ENCODE assay signal across 8 cellular contexts in genomic region chr16:30896890-30897730, GRCh38. TPM values are rescaled to one million over a fixed set of nuclear protein-coding genes. Genes with fewer than 3 reads are reported as not detected.
DNase-seq lines count a peak whose midpoint lies in the region; ATAC-seq, FAIRE-seq and TF ChIP-seq lines count a peak whose summit lies in the region.

No MANE protein-coding gene starts in this region.

- peak overlapping the region; percentile 69 to 86 for H3K4me2 ChIP-seq in H1 (ENCODE audit: insufficient read depth in 1 of 2, low read depth in 2 of 2, low read length in 2 of 2)
- H3K4me2 ChIP-seq in mesenchymal stem cell (ENCODE audit: low read length, poor library complexity, severe bottlenecking): peak overlapping the region; percentile 67

- H3K79me1 ChIP-seq in H1 (ENCODE audit: low read depth, low read length) (no peaks in the 10 kb centered on the region), mesenchymal stem cell (replicated peaks; ENCODE audit: low read length, poor library complexity, severe bottlenecking) (peaks cover 16% of the 10 kb centered on the region)

- POLR2A ChIA-PET in H1 (lab: Charles Lee; ENCODE audit: partially characterized antibody): interaction anchor here (0.9 to 2.1 kb wide), 11 partner anchors 13 to 123 kb away, joined by 3 to 15 read pairs (median 4); partner anchors contain the start of genes FBXL19 and ORAI3

- no peaks in the 10 kb centered on the region for H3K9me3 ChIP-seq in H1 (ENCODE audit: insufficient read depth in 2 of 2, low read depth in 1 of 2, low read length in 1 of 2)
- no peaks in the 10 kb centered on the region for H3K9me3 ChIP-seq in mesenchymal stem cell (ENCODE audit: control insufficient read depth, low read length)

- H2BK12ac ChIP-seq in H1 (ENCODE audit: low read depth, low read length) (no peak overlapping the region), mesenchymal stem cell (ENCODE audit: low read length in 2 of 2) (peak overlapping the region in 1 of 2 experiments; percentile 81)

- peaks cover 19% of the 10 kb centered on the region for H3K23me2 ChIP-seq in H1 (ENCODE audit: low read depth, low read length)

- H3K27me3 ChIP-seq in H1 (replicated peaks in 1 of 4; ENCODE audit: control insufficient read depth in 3 of 4, extremely low read depth in 1 of 4, insufficient read depth in 3 of 4, low read length in 3 of 4): peaks cover 0 to 27% (median 10%) of the 10 kb centered on the region in 4 experiments; a peak in 5 of 7 replicates
- no peaks in the 10 kb centered on the region for H3K27me3 ChIP-seq in mesenchymal stem cell (ENCODE audit: control insufficient read depth in 1 of 2, insufficient read depth in 1 of 2, low read length in 2 of 2)

- DNase-seq in Caki2 (ENCODE audit: low read depth) (peak; percentile 92), NCI-H82 (lab: John Stamatoyannopoulos, UW) (peak; percentile 90), H1 (ENCODE audit: low read depth in 1 of 2, low spot score in 2 of 2) (peak in 1 of 2 experiments; percentile 86), mesenchymal stem cell (peak; percentile 96)
- DNase-seq in activated CD8-positive, alpha-beta memory T cell treated with anti-CD3 and anti-CD28 coated beads, Interleukin-2, amount 50 U/mL, for 4 hours: peak; percentile 76
- peak; percentile 56 for DNase-seq in stimulated activated CD8-positive, alpha-beta memory T cell treated with anti-CD3 and anti-CD28 coated beads, Interleukin-12 subunit alpha, Interleukin-12 subunit beta, amount 100 ng/mL, for 1 hour (ENCODE audit: low read depth)

- no peak overlapping the region for H4K5ac ChIP-seq in H1 (ENCODE audit: insufficient read length, low read depth, low read length)

- H2BK15ac ChIP-seq in H1 (ENCODE audit: low read length) (no peak overlapping the region), mesenchymal stem cell (ENCODE audit: low read depth, poor library complexity, severe bottlenecking) (peak overlapping the region; percentile 60)

- H2BK120ac ChIP-seq in H1 (replicated peaks; ENCODE audit: low read depth, low read length) (no peak overlapping the region), mesenchymal stem cell (ENCODE audit: low read depth, low read length) (peak overlapping the region; percentile 80)

- peak overlapping the region; percentile 76; the same call in 1 of the 2 replicates for H2AK5ac ChIP-seq in H1 (ENCODE audit: low read depth, low read length)
- peak overlapping the region; percentile 58 for H2AK5ac ChIP-seq in mesenchymal stem cell (ENCODE audit: low read length, severe bottlenecking)

- peak overlapping the region; percentile 53 to 79 (median 68) for H3K4me3 ChIP-seq in H1 (ENCODE audit: extremely low read depth in 1 of 4, insufficient read depth in 2 of 4, low read depth in 3 of 4, low read length in 4 of 4)
- peak overlapping the region; percentile 58 to 84 for H3K4me3 ChIP-seq in mesenchymal stem cell (ENCODE audit: insufficient read depth in 1 of 2, low read depth in 1 of 2, low read length in 2 of 2)

- H2AFZ ChIP-seq in H1 (ENCODE audit: low read length) (0 out of 2 replicates have a peak overlapping the region, but pooled peaks have one; percentile 13), mesenchymal stem cell (ENCODE audit: low read depth, low read length) (peak overlapping the region; percentile 43)

- H3K23ac ChIP-seq in H1 (ENCODE audit: insufficient read length) (no peak overlapping the region), mesenchymal stem cell (ENCODE audit: low read length in 2 of 2) (peak overlapping the region in 1 of 2 experiments; percentile 15)

- no peak for TF ChIP-seq EP300 in H1 (IDR thresholded peaks at IDR 0.05; ENCODE audit: borderline replicate concordance in 1 of 2, low read depth in 2 of 2, low read length in 2 of 2)

- H4K91ac ChIP-seq in H1 (replicated peaks; ENCODE audit: insufficient read length, low read length): no peak overlapping the region
- peak overlapping the region; percentile 60 for H4K91ac ChIP-seq in mesenchymal stem cell (ENCODE audit: low read length)

- no peak for TF ChIP-seq RAD21 in H1 (IDR thresholded peaks at IDR 0.05 in 1 of 2, conservative IDR thresholded peaks at IDR 0.05 in 1 of 2; ENCODE audit: low read depth in 2 of 2, low read length in 2 of 2)

- H3K9ac ChIP-seq in H1 (replicated peaks in 1 of 4; ENCODE audit: extremely low read depth in 1 of 4, low read depth in 3 of 4, low read length in 3 of 4) (peak overlapping the region in 3 of 4 experiments; percentile 5 to 55 (median 34); a peak in 4 of 7 replicates), mesenchymal stem cell (ENCODE audit: low read length) (peak overlapping the region; percentile 96)

- H3K36me3 ChIP-seq in H1 (ENCODE audit: control insufficient read depth in 2 of 4, insufficient read depth in 4 of 4, low read length in 3 of 4) (no peaks in the 10 kb centered on the region), mesenchymal stem cell (ENCODE audit: control insufficient read depth in 1 of 2, insufficient read depth in 2 of 2, low read depth in 1 of 2, low read length in 2 of 2) (peaks cover 8 to 11% of the 10 kb centered on the region in 2 experiments)

- no peak overlapping the region for H3K4ac ChIP-seq in H1 (replicated peaks; ENCODE audit: insufficient read length, low read depth, low read length)
- H3K4ac ChIP-seq in mesenchymal stem cell (ENCODE audit: low read depth in 1 of 2, low read length in 2 of 2): peak overlapping the region; percentile 62 to 94

- WGBS in H1 (ENCODE audit: extremely low coverage in 1 of 2, insufficient coverage in 1 of 2, insufficient read length in 1 of 2, insufficient replicate concordance in 2 of 2, low coverage in 1 of 2, low lambda C conversion rate in 2 of 2, missing lambda C conversion rate in 1 of 2), 2 experiments: 40% methylated on average over 15 of the region's 31 CpGs; no CpG with 5 or more reads in 1 of the 2 experiments
- WGBS in mesenchymal stem cell: 20% methylated on average over 31 of the region's 31 CpGs

- H3K14ac ChIP-seq in H1 (ENCODE audit: insufficient read length) (no peak overlapping the region), mesenchymal stem cell (ENCODE audit: low read length in 2 of 2) (peak overlapping the region in 1 of 2 experiments; percentile 93)

- H2BK5ac ChIP-seq in H1 (ENCODE audit: low read depth, low read length) (peak overlapping the region; percentile 91; the same call in 1 of the 2 replicates), mesenchymal stem cell (ENCODE audit: low read depth, low read length, poor library complexity, severe bottlenecking) (peak overlapping the region; percentile 99)

- H3K79me2 ChIP-seq in H1 (ENCODE audit: control insufficient read depth in 1 of 2, insufficient read depth in 2 of 2, low read length in 2 of 2): no peaks in the 10 kb centered on the region

- CTCF ChIA-PET in H1 (lab: Charles Lee; ENCODE audit: partially characterized antibody): interaction anchor here (0.8 to 4.1 kb wide), 3 partner anchors 52 to 86 kb away, joined by 3 to 25 read pairs (median 3); no protein-coding TSS in a partner anchor

- peaks cover 0 to 4% of the 10 kb centered on the region in 2 experiments for H4K20me1 ChIP-seq in H1 (replicated peaks in 1 of 2; ENCODE audit: control insufficient read depth in 1 of 2, insufficient read depth in 2 of 2, low read length in 2 of 2)

- peaks cover 7 to 15% (median 13%) of the 10 kb centered on the region in 4 experiments for H3K4me1 ChIP-seq in H1 (replicated peaks in 1 of 4; ENCODE audit: control insufficient read depth in 3 of 4, insufficient read depth in 4 of 4, low read length in 3 of 4)
- peaks cover 29% of the 10 kb centered on the region for H3K4me1 ChIP-seq in mesenchymal stem cell (ENCODE audit: control insufficient read depth, insufficient read depth, low read depth, low read length)

- TF ChIP-seq CTCF in H1 (IDR thresholded peaks at IDR 0.05; ENCODE audit: control extremely low read depth in 1 of 3, insufficient read depth in 1 of 3, low read depth in 1 of 3, low read length in 3 of 3): no peak

- no peak for TF ChIP-seq POLR2A in H1 (IDR thresholded peaks at IDR 0.05; ENCODE audit: control extremely low read depth in 1 of 2, low read depth in 2 of 2, low read length in 2 of 2)

- FAIRE-seq in H1 (lab: Jason Lieb, UNC): no peak

- in situ Hi-C loops in Caki2 (cut with HindIII; ENCODE audit: low pct_unique_long_range_greater_than_20kb, low sequenced_read_pairs): no loop called here

- H3K18ac ChIP-seq in H1 (ENCODE audit: extremely low read depth, low read length) (peak overlapping the region; percentile 34; the same call in 1 of the 2 replicates), mesenchymal stem cell (ENCODE audit: low read depth in 1 of 2, low read length in 2 of 2) (peak overlapping the region; percentile 65 to 94)

- peak overlapping the region; percentile 64; the same call in 1 of the 2 replicates for H3K27ac ChIP-seq in H1 (ENCODE audit: low read depth, low read length)
- peak overlapping the region; percentile 97 for H3K27ac ChIP-seq in mesenchymal stem cell (ENCODE audit: low read length, poor library complexity, severe bottlenecking)

- H2BK20ac ChIP-seq in H1 (ENCODE audit: low read length): peak overlapping the region; percentile 48; the same call in 1 of the 2 replicates

- no peak overlapping the region for H3K56ac ChIP-seq in H1 (replicated peaks; ENCODE audit: insufficient read length, low read depth, low read length)

- no peak overlapping the region for H4K8ac ChIP-seq in H1 (ENCODE audit: extremely low read depth, insufficient read depth, low read length)
- H4K8ac ChIP-seq in mesenchymal stem cell (ENCODE audit: low read length): peak overlapping the region; percentile 85

- ATAC-seq in HG02642 (IDR thresholded peaks at IDR 0.05; ENCODE audit: poor library complexity, unreplicated experiment) (peak; percentile 41), GM19455 (IDR thresholded peaks at IDR 0.05; ENCODE audit: unreplicated experiment) (no peak)

RNA-seq across cellular contexts. Expression of gene CTF1, which starts 0.7 kb away (rescaled TPM):
- total RNA-seq in Caki2 (2014; rRNA removed; shearing (Covaris generic); ENCODE audit: low replicate concordance): 0.84 and 2.9 TPM in 2 replicates
- total RNA-seq in H1 (2021; fragmentation: NEBNext Ultra II Directional; extraction: Animal tissue kit (Norgen Biotek cat#: 25700)): 0.77 and 0.97 TPM in 2 replicates
- polyA plus RNA-seq in H1 (2011; rRNA removed): 3.4 and 5.0 TPM in 2 replicates
- polyA plus RNA-seq in H1 (2011; cell fraction: cytosol; rRNA removed): 1.3 TPM
- polyA plus RNA-seq in H1 (2011; cell fraction: nucleus; rRNA removed): 3.2 TPM
- 0.50 to 1.1 TPM (median 1.00 TPM) in 4 replicates for polyA plus RNA-seq in H1 (2012, experiment 1 of 2)
- polyA plus RNA-seq in H1 (2012, experiment 2 of 2): 1.0 TPM
- 1.3 TPM for polyA plus RNA-seq in H1 (2013, experiment 1 of 2)
- polyA plus RNA-seq in H1 (2013, experiment 2 of 2): 1.6 TPM
- 0.71 and 1.3 TPM in 2 replicates for polyA minus RNA-seq in H1 (2011; rRNA and poly(A)+ RNA removed)
- 0.66 TPM for polyA minus RNA-seq in H1 (2011; cell fraction: cytosol; rRNA and poly(A)+ RNA removed)
- 2.3 TPM for polyA minus RNA-seq in H1 (2011; cell fraction: nucleus; rRNA and poly(A)+ RNA removed)
- 6.7 TPM for polyA plus RNA-seq in mesenchymal stem cell (2013, experiment 1 of 2)
- polyA plus RNA-seq in mesenchymal stem cell (2013, experiment 2 of 2): 7.0 TPM

RNA-seq across cellular contexts. Expression of gene BCL7C, which starts 3.2 kb away (rescaled TPM):
- total RNA-seq in Caki2 (2014; rRNA removed; shearing (Covaris generic); ENCODE audit: low replicate concordance): 154 and 157 TPM in 2 replicates
- total RNA-seq in H1 (2021; fragmentation: NEBNext Ultra II Directional; extraction: Animal tissue kit (Norgen Biotek cat#: 25700)): 16.5 and 17.2 TPM in 2 replicates
- 8.6 and 10.9 TPM in 2 replicates for polyA plus RNA-seq in H1 (2011; rRNA removed)
- 11.8 TPM for polyA plus RNA-seq in H1 (2011; cell fraction: cytosol; rRNA removed)
- polyA plus RNA-seq in H1 (2011; cell fraction: nucleus; rRNA removed): 9.4 TPM
- polyA plus RNA-seq in H1 (2012, experiment 1 of 2): 7.8 to 12.6 TPM (median 11.7 TPM) in 4 replicates
- polyA plus RNA-seq in H1 (2012, experiment 2 of 2): 8.9 TPM
- polyA plus RNA-seq in H1 (2013, experiment 1 of 2): 19.0 TPM
- 19.9 TPM for polyA plus RNA-seq in H1 (2013, experiment 2 of 2)
- polyA minus RNA-seq in H1 (2011; rRNA and poly(A)+ RNA removed): 1.2 and 1.8 TPM in 2 replicates
- 5.0 TPM for polyA minus RNA-seq in H1 (2011; cell fraction: cytosol; rRNA and poly(A)+ RNA removed)
- polyA minus RNA-seq in H1 (2011; cell fraction: nucleus; rRNA and poly(A)+ RNA removed): 4.0 TPM
- polyA plus RNA-seq in mesenchymal stem cell (2013, experiment 1 of 2): 34.4 TPM
- 34.2 TPM for polyA plus RNA-seq in mesenchymal stem cell (2013, experiment 2 of 2)

RNA-seq across cellular contexts. Expression of gene FBXL19, which starts 26.3 kb away (rescaled TPM):
- 51.9 and 58.5 TPM in 2 replicates for total RNA-seq in Caki2 (2014; rRNA removed; shearing (Covaris generic); ENCODE audit: low replicate concordance)
- total RNA-seq in H1 (2021; fragmentation: NEBNext Ultra II Directional; extraction: Animal tissue kit (Norgen Biotek cat#: 25700)): 72.2 and 74.8 TPM in 2 replicates
- 47.2 and 77.3 TPM in 2 replicates for polyA plus RNA-seq in H1 (2011; rRNA removed)
- polyA plus RNA-seq in H1 (2011; cell fraction: cytosol; rRNA removed): 36.7 TPM
- polyA plus RNA-seq in H1 (2011; cell fraction: nucleus; rRNA removed): 70.9 TPM
- 35.8 to 54.6 TPM (median 48.7 TPM) in 4 replicates for polyA plus RNA-seq in H1 (2012, experiment 1 of 2)
- 41.4 TPM for polyA plus RNA-seq in H1 (2012, experiment 2 of 2)
- polyA plus RNA-seq in H1 (2013, experiment 1 of 2): 42.8 TPM
- polyA plus RNA-seq in H1 (2013, experiment 2 of 2): 45.1 TPM
- 9.9 and 13.9 TPM in 2 replicates for polyA minus RNA-seq in H1 (2011; rRNA and poly(A)+ RNA removed)
- 46.6 TPM for polyA minus RNA-seq in H1 (2011; cell fraction: cytosol; rRNA and poly(A)+ RNA removed)
- polyA minus RNA-seq in H1 (2011; cell fraction: nucleus; rRNA and poly(A)+ RNA removed): 25.4 TPM
- polyA plus RNA-seq in mesenchymal stem cell (2013, experiment 1 of 2): 21.4 TPM
- polyA plus RNA-seq in mesenchymal stem cell (2013, experiment 2 of 2): 20.2 TPM

RNA-seq across cellular contexts. Expression of gene ORAI3, which starts 51.8 kb away (rescaled TPM):
- 82.7 and 96.5 TPM in 2 replicates for total RNA-seq in Caki2 (2014; rRNA removed; shearing (Covaris generic); ENCODE audit: low replicate concordance)
- total RNA-seq in H1 (2021; fragmentation: NEBNext Ultra II Directional; extraction: Animal tissue kit (Norgen Biotek cat#: 25700)): 8.7 and 10.0 TPM in 2 replicates
- polyA plus RNA-seq in H1 (2011; rRNA removed): 24.5 and 26.8 TPM in 2 replicates
- 15.8 TPM for polyA plus RNA-seq in H1 (2011; cell fraction: cytosol; rRNA removed)
- polyA plus RNA-seq in H1 (2011; cell fraction: nucleus; rRNA removed): 15.7 TPM
- polyA plus RNA-seq in H1 (2012, experiment 1 of 2): 6.0 to 11.3 TPM (median 9.0 TPM) in 4 replicates
- polyA plus RNA-seq in H1 (2012, experiment 2 of 2): 10.6 TPM
- polyA plus RNA-seq in H1 (2013, experiment 1 of 2): 10.8 TPM
- polyA plus RNA-seq in H1 (2013, experiment 2 of 2): 13.1 TPM
- 11.8 and 13.4 TPM in 2 replicates for polyA minus RNA-seq in H1 (2011; rRNA and poly(A)+ RNA removed)
- polyA minus RNA-seq in H1 (2011; cell fraction: cytosol; rRNA and poly(A)+ RNA removed): 6.5 TPM
- 8.5 TPM for polyA minus RNA-seq in H1 (2011; cell fraction: nucleus; rRNA and poly(A)+ RNA removed)
- 63.4 TPM for polyA plus RNA-seq in mesenchymal stem cell (2013, experiment 1 of 2)
- polyA plus RNA-seq in mesenchymal stem cell (2013, experiment 2 of 2): 64.8 TPM
